ENCODE assay signal across 12 cellular contexts in the genomic region with DNA sequence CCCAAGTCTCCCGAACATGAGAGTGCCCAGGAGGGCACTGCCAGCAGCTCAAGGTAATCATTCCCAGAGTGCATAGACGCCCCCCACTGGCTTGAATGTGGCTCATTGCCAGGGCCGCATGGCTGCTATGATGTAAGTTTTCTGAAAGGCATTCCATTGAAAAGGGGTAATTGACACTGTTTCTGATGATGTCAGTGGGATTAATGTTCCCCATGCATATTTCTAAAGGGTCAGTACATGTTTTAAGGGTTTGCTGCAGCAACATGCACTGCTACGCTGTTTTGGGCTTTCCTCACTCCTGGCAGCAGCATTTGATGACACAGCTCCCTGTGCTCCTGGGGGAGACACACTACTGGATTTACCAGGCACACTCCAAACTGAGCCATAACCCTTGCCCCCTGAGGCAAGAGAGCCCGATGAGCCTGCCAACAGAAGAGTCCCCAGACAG. TPM values are rescaled to one million over a fixed set of nuclear protein-coding genes. Genes with fewer than 3 reads are reported as not detected.
DNase-seq lines count a peak whose midpoint lies in the region; ATAC-seq, FAIRE-seq and TF ChIP-seq lines count a peak whose summit lies in the region.
"Had no signal": no experiment of that assay in that cellular context is flagged by ENCODE, and none has a peak within 500 bp of the region (broad histone marks: within the 10 kb centered on the region; RNA-seq: fewer than 3 reads in every experiment).

No MANE protein-coding gene starts in this region.

- H3K27me3 ChIP-seq in SK-N-SH (ENCODE audit: insufficient read depth) (no peaks in the 10 kb centered on the region), foreskin keratinocyte (peaks cover 26% of the 10 kb centered on the region)
- H3K27me3 ChIP-seq: pancreas had no signal

- CTCF ChIA-PET in SK-N-SH (lab: Yijun Ruan, JAX): interaction anchor here (1.0 to 1.7 kb wide), 4 partner anchors 9 to 249 kb away, joined by 3 to 5 read pairs (median 4); no protein-coding TSS in a partner anchor

- H3K79me2 ChIP-seq in SK-N-SH (ENCODE audit: insufficient read depth): no peaks in the 10 kb centered on the region

- ATAC-seq in foreskin keratinocyte: no peak
- ATAC-seq in HG03469 (IDR thresholded peaks at IDR 0.05; ENCODE audit: unreplicated experiment): no peak

- no peak for TF ChIP-seq EP300 in SK-N-SH (IDR thresholded peaks at IDR 0.05; ENCODE audit: borderline replicate concordance in 1 of 2, low read depth in 1 of 2, low read length in 1 of 2)

- WGBS in SK-N-SH (ENCODE audit: low lambda C conversion rate): 47% methylated on average over 5 of the region's 5 CpGs

- no peaks in the 10 kb centered on the region for H3K36me3 Mint-ChIP-seq in progenitor cell of endocrine pancreas (ENCODE audit: insufficient read depth)

- H3K4me3 Mint-ChIP-seq in progenitor cell of endocrine pancreas (ENCODE audit: low read depth): no peak overlapping the region

- no peaks in the 10 kb centered on the region for H4K20me1 ChIP-seq in SK-N-SH (ENCODE audit: insufficient read depth)

- H3K4me2 ChIP-seq in SK-N-SH: no peak overlapping the region
- H3K4me2 ChIP-seq: PC-9 had no signal

- H3K27ac ChIP-seq in SK-N-SH (ENCODE audit: low read depth in 2 of 2, low read length in 1 of 2) (no peak overlapping the region; a peak in 1 of 4 replicates), foreskin keratinocyte (no peak overlapping the region)
- H3K27ac ChIP-seq: pancreas, PC-9 had no signal

- H3K4me1 ChIP-seq in SK-N-SH (ENCODE audit: control insufficient read depth in 1 of 2, insufficient read depth in 2 of 2, low read depth in 1 of 2, low read length in 1 of 2): peaks cover 0 to 29% of the 10 kb centered on the region in 2 experiments; a peak in 3 of 4 replicates
- H3K4me1 ChIP-seq in foreskin keratinocyte: no peaks in the 10 kb centered on the region
- H3K4me1 ChIP-seq: pancreas had no signal

- no peak for TF ChIP-seq RAD21 in SK-N-SH (IDR thresholded peaks at IDR 0.05; ENCODE audit: low read length)

- H2AFZ ChIP-seq in SK-N-SH (ENCODE audit: low read depth): no peak overlapping the region
- H2AFZ ChIP-seq: PC-9 had no signal

- no peaks in the 10 kb centered on the region for H3K9me3 ChIP-seq in SK-N-SH
- H3K9me3 ChIP-seq: pancreas had no signal

- H3K36me3 ChIP-seq in SK-N-SH (replicated peaks in 1 of 2; ENCODE audit: control insufficient read depth in 1 of 2, insufficient read depth in 2 of 2, low read length in 1 of 2): no peaks in the 10 kb centered on the region
- H3K36me3 ChIP-seq: pancreas had no signal

- DNase-seq in GM04503 (ENCODE audit: low read depth) (peak; percentile 29), SK-N-SH (no peak), foreskin keratinocyte (peak; percentile 39 to 71), progenitor cell of endocrine pancreas (ENCODE audit: low spot score, unreplicated experiment) (no peak), GM19239 (ENCODE audit: insufficient read length, low spot score) (no peak), NCI-H2029 treated with DMSO at 0.1 percent for 48 hours (lab: John Stamatoyannopoulos, UW) (no peak), LoVo (ENCODE audit: low spot score) (no peak)
- DNase-seq: activated CD4-positive, CD25-positive, alpha-beta regulatory T cell treated with anti-CD3 and anti-CD28 coated beads, Interleukin-2, amount 50 U/mL, for 72 hours; head of caudate nucleus; PC-9 had no signal

- H3K4me3 ChIP-seq in SK-N-SH (ENCODE audit: low read depth in 2 of 2, low read length in 1 of 2): no peak overlapping the region
- H3K4me3 ChIP-seq: pancreas, PC-9 had no signal

- no peaks in the 10 kb centered on the region for H3F3A ChIP-seq in SK-N-SH (replicated peaks; ENCODE audit: insufficient read depth)

- H3K9me3 Mint-ChIP-seq in progenitor cell of endocrine pancreas (ENCODE audit: low read depth): no peaks in the 10 kb centered on the region

- peaks cover 9% of the 10 kb centered on the region for H3K27me3 Mint-ChIP-seq in progenitor cell of endocrine pancreas

- H3K27ac Mint-ChIP-seq in progenitor cell of endocrine pancreas: no peak overlapping the region

- no peak for FAIRE-seq in GM19239 (lab: Jason Lieb, UNC)
- FAIRE-seq: pancreas had no signal

- POLR2A ChIA-PET in SK-N-SH (lab: Yijun Ruan, JAX): no interaction called here

- TF ChIP-seq CTCF in SK-N-SH (IDR thresholded peaks at IDR 0.05) (no peak), foreskin keratinocyte (conservative IDR thresholded peaks at IDR 0.05) (no peak), progenitor cell of endocrine pancreas (IDR thresholded peaks at IDR 0.05; ENCODE audit: unreplicated experiment) (peak; percentile 17)

- peaks cover 7% of the 10 kb centered on the region for H3K4me1 Mint-ChIP-seq in progenitor cell of endocrine pancreas (ENCODE audit: low read depth)

- no peak overlapping the region for H3K9ac ChIP-seq in SK-N-SH

- no peaks in the 10 kb centered on the region for H3K9me2 ChIP-seq in SK-N-SH

TF ChIP-seq in SK-N-SH, 30 proteins besides CTCF, POLR2A, EP300 and RAD21:
- TF ChIP-seq TEAD4 (IDR thresholded peaks at IDR 0.05; ENCODE audit: borderline replicate concordance, insufficient read depth) (no peak), NFIC (IDR thresholded peaks at IDR 0.05; ENCODE audit: borderline replicate concordance) (peak; percentile 36; the same call in 1 of the 2 replicates), NRF1 (IDR thresholded peaks at IDR 0.05; ENCODE audit: low read depth, low read length) (no peak), MXI1 (IDR thresholded peaks at IDR 0.05; ENCODE audit: low read depth, low read length) (no peak), CHD2 (IDR thresholded peaks at IDR 0.05; ENCODE audit: low read length, partially characterized antibody) (no peak), RCOR1 (IDR thresholded peaks at IDR 0.05; ENCODE audit: low read length) (no peak), FOSL2 (IDR thresholded peaks at IDR 0.05; ENCODE audit: borderline replicate concordance, low read depth) (no peak), POLR2AphosphoS5 (IDR thresholded peaks at IDR 0.05; ENCODE audit: low read depth, low read length) (no peak), FOXM1 (IDR thresholded peaks at IDR 0.05; ENCODE audit: low read depth) (no peak), TCF12 (IDR thresholded peaks at IDR 0.05) (0 out of 2 replicates have a peak, but pooled peaks have one; percentile 12), SMC3 (IDR thresholded peaks at IDR 0.05; ENCODE audit: low read depth, low read length) (no peak)
- TF ChIP-seq, protein P1, sequence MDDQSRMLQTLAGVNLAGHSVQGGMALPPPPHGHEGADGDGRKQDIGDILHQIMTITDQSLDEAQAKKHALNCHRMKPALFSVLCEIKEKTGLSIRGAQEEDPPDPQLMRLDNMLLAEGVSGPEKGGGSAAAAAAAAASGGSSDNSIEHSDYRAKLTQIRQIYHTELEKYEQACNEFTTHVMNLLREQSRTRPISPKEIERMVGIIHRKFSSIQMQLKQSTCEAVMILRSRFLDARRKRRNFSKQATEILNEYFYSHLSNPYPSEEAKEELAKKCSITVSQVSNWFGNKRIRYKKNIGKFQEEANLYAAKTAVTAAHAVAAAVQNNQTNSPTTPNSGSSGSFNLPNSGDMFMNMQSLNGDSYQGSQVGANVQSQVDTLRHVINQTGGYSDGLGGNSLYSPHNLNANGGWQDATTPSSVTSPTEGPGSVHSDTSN (IDR thresholded peaks at IDR 0.05): no peak

RNA-seq across cellular contexts. Expression of a gene that starts 36.7 kb away (rescaled TPM):
- polyA plus RNA-seq in SK-N-SH (2012; rRNA removed) (0.07 and 0.11 TPM in 2 replicates), foreskin keratinocyte (not detected in 2 replicates)
- polyA plus RNA-seq in SK-N-SH (2012; cell fraction: cytosol; rRNA removed): 0.04 and 0.05 TPM in 2 replicates
- polyA plus RNA-seq in SK-N-SH (2012; cell fraction: nucleus; rRNA removed): 0.46 and 0.64 TPM in 2 replicates
- total RNA-seq in foreskin keratinocyte (not detected in 2 replicates), progenitor cell of endocrine pancreas (not detected in 2 replicates)
- total RNA-seq: pancreas, PC-9 had no signal

Comparison
In these comparisons a context has a peak if more than half of its experiments do, and no peak if none do; other contexts are left out.
1. DNase-seq: peak in GM04503 (single experiment) and foreskin keratinocyte (2 of 2); none in SK-N-SH (single experiment), progenitor cell of endocrine pancreas (single experiment), GM19239 (single experiment), NCI-H2029 treated with DMSO at 0.1 percent for 48 hours (single experiment) and LoVo (single experiment).